19 cellular contexts compared by ENCODE assay signal in the genomic region with DNA sequence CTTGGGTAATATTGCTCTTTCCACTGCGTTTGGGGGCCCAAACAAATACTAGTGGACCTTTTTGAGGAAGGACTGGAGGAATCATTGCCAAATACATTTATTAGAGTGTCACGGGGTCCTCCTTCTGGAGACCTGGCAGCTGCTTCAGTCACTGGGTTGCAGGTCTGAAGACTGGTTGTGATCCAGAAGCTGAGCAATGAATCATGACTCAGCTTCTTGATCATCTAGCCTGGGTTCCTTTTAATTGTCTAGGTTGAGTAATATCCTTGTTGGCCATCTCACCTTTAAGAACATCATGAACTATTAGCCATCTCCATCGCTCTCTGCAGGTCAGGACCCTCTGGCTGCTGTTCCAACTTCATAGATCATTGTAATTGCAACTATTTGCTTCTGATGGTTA. TPM values are rescaled to one million over a fixed set of nuclear protein-coding genes. Genes with fewer than 3 reads are reported as not detected.
DNase-seq lines count a peak whose midpoint lies in the region; ATAC-seq, FAIRE-seq and TF ChIP-seq lines count a peak whose summit lies in the region.
"Had no signal": no experiment of that assay in that cellular context is flagged by ENCODE, and none has a peak within 500 bp of the region (broad histone marks: within the 10 kb centered on the region; RNA-seq: fewer than 3 reads in every experiment).

No MANE protein-coding gene starts in this region.

- no peak overlapping the region for H4K5ac ChIP-seq in IMR-90 (ENCODE audit: low read depth, low read length)

- H3K9me3 ChIP-seq in IMR-90 (ENCODE audit: control insufficient read depth, insufficient read depth, low read length) = no peaks in the 10 kb centered on the region
- no peaks in the 10 kb centered on the region for H3K9me3 ChIP-seq in astrocyte (ENCODE audit: insufficient read depth, low read depth, low read length)
- no peaks in the 10 kb centered on the region for H3K9me3 ChIP-seq in keratinocyte (ENCODE audit: control insufficient read depth, low read depth, low read length)
- H3K9me3 ChIP-seq in A673 (ENCODE audit: low read depth, low read length, poor library complexity, severe bottlenecking) = no peaks in the 10 kb centered on the region
- H3K9me3 ChIP-seq: ascending aorta, suprapubic skin had no signal

- H3K4me2 ChIP-seq in IMR-90 (ENCODE audit: low read depth, low read length) (no peak overlapping the region), astrocyte (ENCODE audit: low read length) (no peak overlapping the region), keratinocyte (ENCODE audit: control insufficient read depth, extremely low read depth, insufficient read depth, low read depth, low read length) (peak overlapping the region; percentile 6)

- no peak overlapping the region for H2BK120ac ChIP-seq in IMR-90 (ENCODE audit: low read depth, low read length)

- POLR2A ChIA-PET in IMR-90 (lab: Charles Lee; ENCODE audit: unreplicated experiment) (no interaction called here), A673 (lab: Charles Lee; ENCODE audit: low non-redundant PET) (no interaction called here)

- dilution Hi-C loops in IMR-90 (cut with HindIII; ENCODE audit: low sequenced_read_pairs, unreplicated experiment) (no loop called here), keratinocyte (cut with MboI; ENCODE audit: extremely low pct_ligation_motif_present, low sequenced_read_pairs) (no loop called here)

- no peak overlapping the region for H2AK9ac ChIP-seq in IMR-90 (replicated peaks; ENCODE audit: low read depth, low read length, poor library complexity)

- no peak overlapping the region for H2AFZ ChIP-seq in ACC112 (ENCODE audit: low read length, unreplicated experiment)
- no peak overlapping the region for H2AFZ ChIP-seq in IMR-90 (replicated peaks; ENCODE audit: low read length, poor library complexity)
- no peak overlapping the region for H2AFZ ChIP-seq in astrocyte (ENCODE audit: low read depth, low read length)
- no peak overlapping the region for H2AFZ ChIP-seq in keratinocyte (ENCODE audit: control insufficient read depth, low read length)
- H2AFZ ChIP-seq: parathyroid adenoma had no signal

- no peak for TF ChIP-seq POLR2A in IMR-90 (IDR thresholded peaks at IDR 0.05; ENCODE audit: low read depth, low read length)

- peak; percentile 32 for DNase-seq in IMR-90
- DNase-seq in astrocyte (ENCODE audit: low read depth) = peak; percentile 64
- no peak for DNase-seq in keratinocyte (ENCODE audit: low read depth, low spot score)
- no peak for DNase-seq in A673 (ENCODE audit: low spot score)
- no peak for DNase-seq in left lobe of liver (ENCODE audit: low spot score)
- DNase-seq in activated naive CD4-positive, alpha-beta T cell treated with anti-CD3 and anti-CD28 coated beads, Interleukin-2, amount 10 ng/mL, durations not matched to agents 7 days and 5 days = no peak
- DNase-seq in NCI-H1694 (lab: John Stamatoyannopoulos, UW) = no peak
- DNase-seq: activated CD4-positive, alpha-beta T cell treated with anti-CD3 and anti-CD28 coated beads, Interleukin-2, amount 10 ng/mL, durations not matched to agents 7 days and 5 days; activated T-cell treated with anti-CD3 and anti-CD28 coated beads, Interleukin-2, amount 50 U/mL, for 48 hours; DMS53; effector memory CD4-positive, alpha-beta T cell; NCI-H510A treated with DMSO at 0.1 percent for 48 hours; RPMI8226; stimulated activated CD4-positive, alpha-beta T cell treated with anti-CD3 and anti-CD28 coated beads, Interleukin-15, amount 100 ng/mL, for 24 hours had no signal

- no peaks in the 10 kb centered on the region for H3K27me3 Mint-ChIP-seq in astrocyte (ENCODE audit: low read depth, unreplicated experiment)
- H3K27me3 Mint-ChIP-seq in activated naive CD4-positive, alpha-beta T cell treated with anti-CD3 and anti-CD28 coated beads, Interleukin-2, amount 10 ng/mL, durations not matched to agents 7 days and 5 days = peaks cover 4% of the 10 kb centered on the region
- H3K27me3 Mint-ChIP-seq: activated CD4-positive, alpha-beta T cell treated with anti-CD3 and anti-CD28 coated beads, Interleukin-2, amount 10 ng/mL, durations not matched to agents 7 days and 5 days had no signal

- H2BK5ac ChIP-seq in IMR-90 (ENCODE audit: low read depth, low read length, poor library complexity, severe bottlenecking) = no peak overlapping the region

- no peak overlapping the region for H4K8ac ChIP-seq in IMR-90 (ENCODE audit: low read depth in 2 of 2, low read length in 2 of 2)

- H3K9me1 ChIP-seq in IMR-90 (ENCODE audit: insufficient read depth, low read length) = peaks cover 3% of the 10 kb centered on the region; the same call in 1 of the 2 replicates
- H3K9me1 ChIP-seq in keratinocyte (ENCODE audit: control insufficient read depth, extremely low read depth, insufficient read depth, low read length) = no peaks in the 10 kb centered on the region

- no peak overlapping the region for H3K4me3 Mint-ChIP-seq in astrocyte (ENCODE audit: unreplicated experiment)
- H3K4me3 Mint-ChIP-seq in activated naive CD4-positive, alpha-beta T cell treated with anti-CD3 and anti-CD28 coated beads, Interleukin-2, amount 10 ng/mL, durations not matched to agents 7 days and 5 days = no peak overlapping the region
- H3K4me3 Mint-ChIP-seq: activated CD4-positive, alpha-beta T cell treated with anti-CD3 and anti-CD28 coated beads, Interleukin-2, amount 10 ng/mL, durations not matched to agents 7 days and 5 days had no signal

- H3K4me1 ChIP-seq in ACC112 (ENCODE audit: control insufficient read depth, insufficient read depth, low read length, unreplicated experiment) = peaks cover 14% of the 10 kb centered on the region
- peaks cover under 1% of the 10 kb centered on the region for H3K4me1 ChIP-seq in IMR-90 (ENCODE audit: control insufficient read depth, insufficient read depth, low read length)
- H3K4me1 ChIP-seq in astrocyte (ENCODE audit: insufficient read depth, low read length) = peaks cover 14% of the 10 kb centered on the region
- H3K4me1 ChIP-seq in keratinocyte (ENCODE audit: control insufficient read depth, extremely low read depth, insufficient read depth, low read length) = peaks cover 25% of the 10 kb centered on the region
- H3K4me1 ChIP-seq in A673 (ENCODE audit: insufficient read depth, low read length, poor library complexity, severe bottlenecking) = no peaks in the 10 kb centered on the region
- H3K4me1 ChIP-seq: ascending aorta, parathyroid adenoma had no signal

- TF ChIP-seq RAD21 in IMR-90 (IDR thresholded peaks at IDR 0.05; ENCODE audit: low read length) = no peak

- TF ChIP-seq CTCF in IMR-90 (conservative IDR thresholded peaks at IDR 0.05; ENCODE audit: low read depth, low read length) (no peak), astrocyte (IDR thresholded peaks at IDR 0.05; ENCODE audit: insufficient read depth, low read depth, low read length) (no peak), keratinocyte (optimal IDR thresholded peaks at IDR 0.05 in 1 of 3, IDR thresholded peaks at IDR 0.05 in 1 of 3, conservative IDR thresholded peaks at IDR 0.05 in 1 of 3; ENCODE audit: extremely low read depth in 1 of 3, insufficient read depth in 2 of 3, low read length in 3 of 3) (no peak), A673 (conservative IDR thresholded peaks at IDR 0.05; ENCODE audit: low read depth, low read length) (no peak)

- no peak overlapping the region for H4K91ac ChIP-seq in IMR-90 (ENCODE audit: insufficient read depth, low read depth, low read length)

- H3K18ac ChIP-seq in IMR-90 (ENCODE audit: low read depth, low read length) = no peak overlapping the region

- H3K4ac ChIP-seq in IMR-90 (ENCODE audit: low read depth, low read length) = no peak overlapping the region

- FAIRE-seq in astrocyte (lab: Jason Lieb, UNC) (no peak), keratinocyte (lab: Jason Lieb, UNC) (peak; percentile 94)
- FAIRE-seq: kidney had no signal

- no peak overlapping the region for H3K56ac ChIP-seq in IMR-90 (ENCODE audit: extremely low read depth, insufficient read depth, low read length)

- 67% methylated on average over 2 of the region's 3 CpGs; no CpG with 5 or more reads in 1 of the 2 experiments for WGBS in IMR-90 (ENCODE audit: extremely low coverage in 2 of 2, insufficient read length in 1 of 2), 2 experiments

- peak overlapping the region; percentile 44; the same call in 1 of the 2 replicates for H3K27ac ChIP-seq in ACC112 (ENCODE audit: low read depth, low read length)
- H3K27ac ChIP-seq in IMR-90 (ENCODE audit: insufficient read depth, low read length) = no peak overlapping the region
- no peak overlapping the region for H3K27ac ChIP-seq in astrocyte (ENCODE audit: low read depth, low read length)
- peak overlapping the region; percentile 16 for H3K27ac ChIP-seq in keratinocyte (ENCODE audit: control insufficient read depth, insufficient read depth, low read length)
- H3K27ac ChIP-seq in A673 (ENCODE audit: low read depth, low read length, poor library complexity, severe bottlenecking) = no peak overlapping the region
- H3K27ac ChIP-seq: ascending aorta, parathyroid adenoma, suprapubic skin had no signal

- H3K79me1 ChIP-seq in IMR-90 (ENCODE audit: low read depth in 1 of 2, low read length in 2 of 2) = no peaks in the 10 kb centered on the region

- no peak overlapping the region for H3K14ac ChIP-seq in IMR-90 (replicated peaks; ENCODE audit: low read depth, low read length)

- H3K36me3 ChIP-seq in ACC112 (ENCODE audit: insufficient read depth, low read length) = no peaks in the 10 kb centered on the region
- no peaks in the 10 kb centered on the region for H3K36me3 ChIP-seq in IMR-90 (ENCODE audit: control insufficient read depth, insufficient read depth, low read length)
- no peaks in the 10 kb centered on the region for H3K36me3 ChIP-seq in astrocyte (ENCODE audit: insufficient read depth, low read length)
- H3K36me3 ChIP-seq in keratinocyte (ENCODE audit: control insufficient read depth in 2 of 2, extremely low read depth in 1 of 2, insufficient read depth in 2 of 2, low read length in 2 of 2) = no peaks in the 10 kb centered on the region
- no peaks in the 10 kb centered on the region for H3K36me3 ChIP-seq in A673 (ENCODE audit: insufficient read depth, low read length, poor library complexity, severe bottlenecking)
- H3K36me3 ChIP-seq: ascending aorta, suprapubic skin had no signal

- peaks cover 3% of the 10 kb centered on the region for H3K4me1 Mint-ChIP-seq in astrocyte (ENCODE audit: low read depth, unreplicated experiment)
- no peaks in the 10 kb centered on the region for H3K4me1 Mint-ChIP-seq in activated naive CD4-positive, alpha-beta T cell treated with anti-CD3 and anti-CD28 coated beads, Interleukin-2, amount 10 ng/mL, durations not matched to agents 7 days and 5 days
- H3K4me1 Mint-ChIP-seq: activated CD4-positive, alpha-beta T cell treated with anti-CD3 and anti-CD28 coated beads, Interleukin-2, amount 10 ng/mL, durations not matched to agents 7 days and 5 days had no signal

- BruUV-seq in IMR-90 (replicated peaks; lab: Mats Ljungman, UMichigan) = no TSS peak
- no TSS peak for BruUV-seq in A673 (replicated peaks; lab: Mats Ljungman, UMichigan)

- no peaks in the 10 kb centered on the region for H3K79me2 ChIP-seq in ACC112 (ENCODE audit: control insufficient read depth, insufficient read depth, low read length, unreplicated experiment)
- no peaks in the 10 kb centered on the region for H3K79me2 ChIP-seq in astrocyte (ENCODE audit: insufficient read depth, low read length)
- H3K79me2 ChIP-seq in keratinocyte (ENCODE audit: control insufficient read depth, insufficient read depth, low read length) = no peaks in the 10 kb centered on the region
- H3K79me2 ChIP-seq: parathyroid adenoma had no signal

- H3K9ac ChIP-seq in IMR-90 (ENCODE audit: low read depth, low read length) = no peak overlapping the region
- no peak overlapping the region for H3K9ac ChIP-seq in astrocyte (ENCODE audit: low read length)
- no peak overlapping the region for H3K9ac ChIP-seq in keratinocyte (ENCODE audit: control insufficient read depth, extremely low read depth, insufficient read depth, low read length)
- H3K9ac ChIP-seq: parathyroid adenoma had no signal

- H3K9me3 Mint-ChIP-seq in astrocyte (ENCODE audit: unreplicated experiment) = no peaks in the 10 kb centered on the region
- no peaks in the 10 kb centered on the region for H3K9me3 Mint-ChIP-seq in activated naive CD4-positive, alpha-beta T cell treated with anti-CD3 and anti-CD28 coated beads, Interleukin-2, amount 10 ng/mL, durations not matched to agents 7 days and 5 days
- H3K9me3 Mint-ChIP-seq: activated CD4-positive, alpha-beta T cell treated with anti-CD3 and anti-CD28 coated beads, Interleukin-2, amount 10 ng/mL, durations not matched to agents 7 days and 5 days had no signal

- H3K27me3 ChIP-seq in ACC112 (ENCODE audit: insufficient read depth, low read length) (no peaks in the 10 kb centered on the region), IMR-90 (ENCODE audit: control insufficient read depth, insufficient read depth, low read length) (no peaks in the 10 kb centered on the region), astrocyte (ENCODE audit: insufficient read depth, low read length) (no peaks in the 10 kb centered on the region), keratinocyte (ENCODE audit: control insufficient read depth, extremely low read depth, insufficient read depth, low read length) (no peaks in the 10 kb centered on the region), A673 (replicated peaks; ENCODE audit: insufficient read depth, low read depth, low read length, poor library complexity) (no peaks in the 10 kb centered on the region)
- H3K27me3 ChIP-seq: ascending aorta, suprapubic skin had no signal

- in situ Hi-C loops in IMR-90 (cut with MboI; ENCODE audit: low sequenced_read_pairs) = no loop called here

- no peaks in the 10 kb centered on the region for H4K20me1 ChIP-seq in IMR-90 (ENCODE audit: insufficient read depth, low read length)
- H4K20me1 ChIP-seq in astrocyte (ENCODE audit: insufficient read depth, low read length) = no peaks in the 10 kb centered on the region
- H4K20me1 ChIP-seq in keratinocyte (ENCODE audit: control insufficient read depth, extremely low read depth, insufficient read depth, low read length) = no peaks in the 10 kb centered on the region

- no peak overlapping the region for H2BK15ac ChIP-seq in IMR-90 (ENCODE audit: low read depth, low read length)

- H3K27ac Mint-ChIP-seq in astrocyte (ENCODE audit: unreplicated experiment) = no peak overlapping the region
- H3K27ac Mint-ChIP-seq in activated naive CD4-positive, alpha-beta T cell treated with anti-CD3 and anti-CD28 coated beads, Interleukin-2, amount 10 ng/mL, durations not matched to agents 7 days and 5 days = no peak overlapping the region
- H3K27ac Mint-ChIP-seq: activated CD4-positive, alpha-beta T cell treated with anti-CD3 and anti-CD28 coated beads, Interleukin-2, amount 10 ng/mL, durations not matched to agents 7 days and 5 days had no signal

- no peak overlapping the region for H3K23ac ChIP-seq in IMR-90 (ENCODE audit: low read depth, low read length)

- intact Hi-C loops in IMR-90 (cut with micrococcal nuclease) = no loop called here
- intact Hi-C loops in A673 (cut with micrococcal nuclease; ENCODE audit: unreplicated experiment) = no loop called here

- no peaks in the 10 kb centered on the region for H3K36me3 Mint-ChIP-seq in astrocyte (ENCODE audit: low read depth, unreplicated experiment)
- no peaks in the 10 kb centered on the region for H3K36me3 Mint-ChIP-seq in activated naive CD4-positive, alpha-beta T cell treated with anti-CD3 and anti-CD28 coated beads, Interleukin-2, amount 10 ng/mL, durations not matched to agents 7 days and 5 days

- H3K4me3 ChIP-seq in ACC112 (ENCODE audit: low read depth, low read length) (no peak overlapping the region), IMR-90 (ENCODE audit: insufficient read depth, low read depth, low read length) (no peak overlapping the region), astrocyte (ENCODE audit: insufficient read depth, low read depth, low read length) (no peak overlapping the region), keratinocyte (ENCODE audit: control insufficient read depth in 2 of 3, extremely low read depth in 1 of 3, insufficient read depth in 2 of 3, low read depth in 1 of 3, low read length in 3 of 3) (no peak overlapping the region), A673 (ENCODE audit: low read depth, low read length, poor library complexity, severe bottlenecking) (no peak overlapping the region)
- H3K4me3 ChIP-seq: ascending aorta, suprapubic skin had no signal

- no peak overlapping the region for H2AK5ac ChIP-seq in IMR-90 (ENCODE audit: low read depth, low read length)

- H2BK20ac ChIP-seq in IMR-90 (ENCODE audit: low read depth, low read length) = no peak overlapping the region

- CTCF ChIA-PET in IMR-90 (lab: Yijun Ruan, JAX) (interaction anchor here (0.8 kb wide), 1 partner anchor 15 kb away, joined by 3 read pairs; the partner anchor contains the start of gene UBAP1), A673 (lab: Charles Lee) (no interaction called here)
- CTCF ChIA-PET in activated naive CD4-positive, alpha-beta T cell treated with anti-CD3 and anti-CD28 coated beads, Interleukin-2, amount 10 ng/mL, durations not matched to agents 7 days and 5 days (lab: Charles Lee) = interaction anchor here (0.6 kb wide), 1 partner anchor 17 kb away, joined by 3 read pairs; no protein-coding TSS in a partner anchor

- ATAC-seq in IMR-90 (ENCODE audit: low read depth) (no peak), left lobe of liver (no peak)

RNA-seq across cellular contexts. Expression of gene UBAP1, which starts 15.4 kb away (rescaled TPM):
- total RNA-seq in IMR-90 (2012; rRNA removed) (28.3 and 30.6 TPM in 2 replicates), astrocyte (52.0 and 60.8 TPM in 2 replicates), A673 (2021) (35.9 and 36.0 TPM in 2 replicates), left lobe of liver (28.4 TPM)
- polyA plus RNA-seq in IMR-90 (2012; rRNA removed) (35.4 and 37.0 TPM in 2 replicates), keratinocyte (81.8 to 99.5 TPM (median 85.1 TPM) in 3 replicates)
- polyA plus RNA-seq in IMR-90 (2012; cell fraction: cytosol; rRNA removed) = 16.1 and 17.7 TPM in 2 replicates
- 12.0 and 26.9 TPM in 2 replicates for polyA plus RNA-seq in IMR-90 (2012; cell fraction: nucleus; rRNA removed; ENCODE audit: low replicate concordance)
- polyA plus RNA-seq in keratinocyte (2011; ENCODE audit: low read depth) = 82.4 TPM
- polyA plus RNA-seq in keratinocyte (2011; cell fraction: cytosol; rRNA removed) = 84.9 and 129 TPM in 2 replicates
- 86.4 and 97.7 TPM in 2 replicates for polyA plus RNA-seq in keratinocyte (2011; cell fraction: nucleus; rRNA removed)
- 53.2 and 80.7 TPM in 2 replicates for polyA plus RNA-seq in keratinocyte (2012; ENCODE audit: low replicate concordance)
- 75.0 to 108 TPM (median 90.8 TPM) in 3 replicates for polyA minus RNA-seq in keratinocyte
- 62.2 TPM for polyA minus RNA-seq in keratinocyte (2011; cell fraction: cytosol; rRNA and poly(A)+ RNA removed)
- 36.6 and 56.2 TPM in 2 replicates for polyA minus RNA-seq in keratinocyte (2011; cell fraction: nucleus; rRNA and poly(A)+ RNA removed)

RNA-seq across cellular contexts. Expression of gene DCAF12, which starts 36.9 kb away (rescaled TPM):
- 6.9 and 7.2 TPM in 2 replicates for total RNA-seq in IMR-90 (2012; rRNA removed)
- 12.6 and 17.1 TPM in 2 replicates for polyA plus RNA-seq in IMR-90 (2012; rRNA removed)
- polyA plus RNA-seq in IMR-90 (2012; cell fraction: cytosol; rRNA removed) = 6.1 and 6.5 TPM in 2 replicates
- polyA plus RNA-seq in IMR-90 (2012; cell fraction: nucleus; rRNA removed; ENCODE audit: low replicate concordance) = 5.0 and 11.8 TPM in 2 replicates
- total RNA-seq in astrocyte = 29.8 and 36.0 TPM in 2 replicates
- polyA plus RNA-seq in keratinocyte = 27.5 to 34.0 TPM (median 33.0 TPM) in 3 replicates
- 7.6 TPM for polyA plus RNA-seq in keratinocyte (2011; ENCODE audit: low read depth)
- 24.7 and 36.3 TPM in 2 replicates for polyA plus RNA-seq in keratinocyte (2011; cell fraction: cytosol; rRNA removed)
- polyA plus RNA-seq in keratinocyte (2011; cell fraction: nucleus; rRNA removed) = 25.9 and 29.3 TPM in 2 replicates
- polyA plus RNA-seq in keratinocyte (2012; ENCODE audit: low replicate concordance) = 16.0 and 20.4 TPM in 2 replicates
- 31.7 to 53.9 TPM (median 40.1 TPM) in 3 replicates for polyA minus RNA-seq in keratinocyte
- polyA minus RNA-seq in keratinocyte (2011; cell fraction: cytosol; rRNA and poly(A)+ RNA removed) = 22.1 TPM
- polyA minus RNA-seq in keratinocyte (2011; cell fraction: nucleus; rRNA and poly(A)+ RNA removed) = 13.2 and 25.4 TPM in 2 replicates
- total RNA-seq in A673 (2021) = 37.9 and 39.6 TPM in 2 replicates
- 14.4 TPM for total RNA-seq in left lobe of liver

Comparison
In these comparisons a context has a peak if more than half of its experiments do, and no peak if none do; other contexts are left out.
1. H3K27ac ChIP-seq: peak in ACC112 (single experiment) and keratinocyte (single experiment); none in IMR-90 (single experiment), astrocyte (single experiment) and A673 (single experiment).
2. DNase-seq: peak in IMR-90 (single experiment) and astrocyte (single experiment); none in keratinocyte (single experiment), A673 (single experiment), left lobe of liver (single experiment), activated naive CD4-positive, alpha-beta T cell treated with anti-CD3 and anti-CD28 coated beads, Interleukin-2, amount 10 ng/mL, durations not matched to agents 7 days and 5 days (single experiment) and NCI-H1694 (single experiment).